ENCODE assay signal across 20 cellular contexts in genomic region chr10:131882590-131883451, GRCh38.
"Had no signal": no experiment of that assay in that cellular context is flagged by ENCODE, and none has a peak within 500 bp of the region (broad histone marks: within the 10 kb centered on the region; RNA-seq: fewer than 3 reads in every experiment).

No MANE protein-coding gene starts in this region.

- H3K4me3 Mint-ChIP-seq: immature natural killer cell; naive thymus-derived CD8-positive, alpha-beta T cell; nephron progenitor cell; stimulated activated naive B cell treated with anti-CD40 and anti-IgM and Interleukin-4, amounts not matched to agents 10 μg/mL and 1 μg/mL and 100 μg/mL, for 72 hours; stimulated activated naive CD8-positive, alpha-beta T cell treated with anti-CD3 and anti-CD28 coated beads, Interleukin-15, Interleukin-2, amounts not matched to agents 100 ng/mL and 50 ng/mL, for 24 hours had no signal

- H3K36me3 ChIP-seq: lower lobe of right lung, ovary, suprapubic skin, transverse colon, vagina had no signal

- ATAC-seq: left ventricle myocardium superior; lower lobe of right lung; naive thymus-derived CD8-positive, alpha-beta T cell; psoas muscle; right cardiac atrium; stimulated activated naive B cell treated with anti-CD40 and anti-IgM and Interleukin-4, amounts not matched to agents 10 μg/mL and 1 μg/mL and 100 μg/mL, for 72 hours had no signal

- H3K4me3 ChIP-seq: lower lobe of right lung, ovary, psoas muscle, skin epidermis, suprapubic skin, transverse colon, vagina had no signal

- H3K9me3 Mint-ChIP-seq: stimulated activated naive CD8-positive, alpha-beta T cell treated with anti-CD3 and anti-CD28 coated beads, Interleukin-15, Interleukin-2, amounts not matched to agents 100 ng/mL and 50 ng/mL, for 24 hours had no signal

- H3K27ac ChIP-seq: lower lobe of right lung, ovary, psoas muscle, skin epidermis, suprapubic skin, transverse colon, vagina had no signal

- H3K27me3 ChIP-seq: ovary, vagina had no signal

- H3K9me3 ChIP-seq: lower lobe of right lung, ovary, psoas muscle, suprapubic skin, transverse colon, vagina had no signal

- H3K27ac Mint-ChIP-seq: nephron progenitor cell; stimulated activated naive B cell treated with anti-CD40 and anti-IgM and Interleukin-4, amounts not matched to agents 10 μg/mL and 1 μg/mL and 100 μg/mL, for 72 hours; stimulated activated naive CD8-positive, alpha-beta T cell treated with anti-CD3 and anti-CD28 coated beads, Interleukin-15, Interleukin-2, amounts not matched to agents 100 ng/mL and 50 ng/mL, for 24 hours had no signal

- H3K36me3 Mint-ChIP-seq: stimulated activated naive B cell treated with anti-CD40 and anti-IgM and Interleukin-4, amounts not matched to agents 10 μg/mL and 1 μg/mL and 100 μg/mL, for 72 hours had no signal

- H3K4me1 ChIP-seq: psoas muscle, vagina had no signal

- DNase-seq: cortex of kidney; hypothalamus; immature natural killer cell; islet precursor cell; left ventricle myocardium superior; lower lobe of right lung; naive thymus-derived CD8-positive, alpha-beta T cell; nephron progenitor cell; occipital lobe; ovary; psoas muscle; right cardiac atrium; stimulated activated CD4-positive, alpha-beta T cell treated with anti-CD3 and anti-CD28 coated beads, Interleukin-15, amount 100 ng/mL, for 24 hours; stimulated activated CD4-positive, alpha-beta T cell treated with anti-CD3 and anti-CD28 coated beads, Interleukin-2, amount 100 ng/mL, for 48 hours; stimulated activated naive B cell treated with anti-CD40 and anti-IgM and Interleukin-4, amounts not matched to agents 10 μg/mL and 1 μg/mL and 100 μg/mL, for 72 hours; transverse colon had no signal
